ENCODE assay signal across 8 cellular contexts in the genomic region with DNA sequence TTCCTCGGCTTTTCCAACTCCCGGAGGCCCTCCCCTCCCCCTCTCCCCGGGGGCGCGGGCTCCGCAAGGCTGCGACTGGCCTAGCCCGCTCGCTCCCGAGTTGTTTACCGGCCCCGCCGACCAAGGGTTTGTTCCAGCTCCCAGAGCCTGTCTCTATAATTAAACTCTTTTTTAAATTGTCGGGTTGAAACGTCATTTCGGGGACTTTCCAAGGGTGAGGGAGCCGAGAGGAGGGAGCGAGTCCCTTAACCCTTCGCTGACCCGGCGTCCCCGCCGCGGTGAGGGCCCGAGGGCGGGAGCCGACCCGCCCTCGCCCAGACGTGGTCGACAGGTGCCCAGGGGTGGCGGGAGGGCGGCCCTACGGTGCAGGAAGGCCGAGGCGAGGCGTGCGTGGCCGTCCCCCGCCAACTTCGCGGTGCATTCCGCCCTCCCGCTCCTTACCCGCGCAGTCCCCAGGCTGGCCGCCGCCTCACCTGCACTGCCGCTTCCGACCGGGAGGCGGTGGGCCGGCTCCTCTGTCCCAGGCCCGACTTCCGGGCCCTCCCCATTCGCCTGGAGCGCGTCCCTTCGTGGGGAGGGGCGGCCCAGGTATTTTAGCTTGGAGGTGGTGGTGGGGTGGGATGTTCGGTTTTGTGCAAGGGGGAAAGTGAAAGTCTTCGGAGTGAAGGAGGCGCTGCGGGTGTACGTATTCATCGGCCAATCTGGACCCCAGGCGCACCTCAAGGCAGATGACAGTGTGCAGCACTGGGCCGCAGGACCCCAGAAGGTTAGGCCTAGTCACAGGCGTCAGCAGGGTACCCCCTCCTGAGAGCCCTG. TPM values are rescaled to one million over a fixed set of nuclear protein-coding genes. Genes with fewer than 3 reads are reported as not detected.
DNase-seq lines count a peak whose midpoint lies in the region; ATAC-seq and TF ChIP-seq lines count a peak whose summit lies in the region.

No MANE protein-coding gene starts in this region.

- DNase-seq in Karpas-422 (peak; percentile 94), activated B cell treated with CpG ODN at 0.5 μM for 24 hours (peak; percentile 83), kidney tubule cell (ENCODE audit: low spot score) (peak; percentile 93)
- DNase-seq in central memory CD4-positive, alpha-beta T cell = peak; percentile 90
- peak; percentile 66 to 75 for DNase-seq in stimulated activated CD4-positive, alpha-beta T cell treated with anti-CD3 and anti-CD28 coated beads, Interleukin-1b, Interleukin-23, amount 100 ng/mL, for 4 hours (ENCODE audit: low read depth in 2 of 2)

- POLR2A ChIA-PET in activated B cell treated with CpG ODN at 0.5 μM for 24 hours (lab: Charles Lee) = interaction anchor here (0.6 to 19.6 kb wide), 60 partner anchors 10 to 972 kb away, joined by 3 to 2953 read pairs (median 5); no protein-coding TSS in a partner anchor

- no peaks in the 10 kb centered on the region for H3K27me3 Mint-ChIP-seq in activated B cell treated with CpG ODN at 0.5 μM for 24 hours

- H3K4me1 Mint-ChIP-seq in activated B cell treated with CpG ODN at 0.5 μM for 24 hours = peaks cover 48% of the 10 kb centered on the region

- no peak for TF ChIP-seq CTCF in activated B cell treated with CpG ODN at 0.5 μM for 24 hours (IDR thresholded peaks at IDR 0.05)

- H3K4me2 ChIP-seq in Karpas-422 (ENCODE audit: low read depth, low read length, poor library complexity, severe bottlenecking) = peak overlapping the region; percentile 98

- H3K4me3 ChIP-seq in GM08714 (ENCODE audit: low read length) (peak overlapping the region; percentile 79), Karpas-422 (ENCODE audit: low read length) (peak overlapping the region; percentile 86)

- no peaks in the 10 kb centered on the region; the same call in 1 of the 2 replicates for H3K36me3 ChIP-seq in Karpas-422 (ENCODE audit: insufficient read depth, low read length)

- H3K9ac ChIP-seq in Karpas-422 (ENCODE audit: low read length) = peak overlapping the region; percentile 89

- H4K20me1 ChIP-seq in Karpas-422 (ENCODE audit: insufficient read depth, low read depth, low read length) = peaks cover 19% of the 10 kb centered on the region

- H3K36me3 Mint-ChIP-seq in activated B cell treated with CpG ODN at 0.5 μM for 24 hours (ENCODE audit: low read depth) = peaks cover 40% of the 10 kb centered on the region

- H3K79me2 ChIP-seq in Karpas-422 (ENCODE audit: low read length) = peaks cover 29% of the 10 kb centered on the region

- peak overlapping the region; percentile 68 for H2AFZ ChIP-seq in Karpas-422 (ENCODE audit: low read length)

- H3K9me2 ChIP-seq in Karpas-422 (replicated peaks; ENCODE audit: insufficient read depth, low read length) = no peaks in the 10 kb centered on the region

- no peaks in the 10 kb centered on the region for H3K9me3 Mint-ChIP-seq in activated B cell treated with CpG ODN at 0.5 μM for 24 hours

- ATAC-seq in GM21786 (IDR thresholded peaks at IDR 0.05; ENCODE audit: unreplicated experiment) (peak; percentile 37), activated B cell treated with CpG ODN at 0.5 μM for 24 hours (ENCODE audit: low read depth) (peak; percentile 41), HG02970 (IDR thresholded peaks at IDR 0.05; ENCODE audit: low FRiP score, unreplicated experiment) (no peak)

- no peaks in the 10 kb centered on the region for H3K9me3 ChIP-seq in Karpas-422 (ENCODE audit: low read length)

- H3K4me3 Mint-ChIP-seq in activated B cell treated with CpG ODN at 0.5 μM for 24 hours = peak overlapping the region; percentile 100

- CTCF ChIA-PET in activated B cell treated with CpG ODN at 0.5 μM for 24 hours (lab: Charles Lee) = interaction anchor here (1.1 to 3.4 kb wide), 4 partner anchors 11 to 498 kb away, joined by 4 to 67 read pairs (median 8); no protein-coding TSS in a partner anchor

- H3K27me3 ChIP-seq in Karpas-422 (ENCODE audit: low read length) = no peaks in the 10 kb centered on the region

- H3K27ac Mint-ChIP-seq in activated B cell treated with CpG ODN at 0.5 μM for 24 hours = peak overlapping the region; percentile 99

- H3K4me1 ChIP-seq in Karpas-422 (ENCODE audit: low read length) = peaks cover 67% of the 10 kb centered on the region

- intact Hi-C loops in activated B cell treated with CpG ODN at 0.5 μM for 24 hours (cut with micrococcal nuclease) = loop anchor here (1.0 to 2.0 kb wide), 4 partner anchors 10 to 979 kb away; a partner anchor contains a TSS

- peak overlapping the region; percentile 95 for H3K27ac ChIP-seq in Karpas-422 (ENCODE audit: low read length)

RNA-seq across cellular contexts. Expression of a gene that starts 2.9 kb away (rescaled TPM):
- total RNA-seq in Karpas-422 (2014; rRNA removed; shearing (Covaris generic); ENCODE audit: low replicate concordance) = 76.8 and 118 TPM in 2 replicates
- 814 and 884 TPM in 2 replicates for total RNA-seq in activated B cell treated with CpG ODN at 0.5 μM for 24 hours
